In the genomic region with DNA sequence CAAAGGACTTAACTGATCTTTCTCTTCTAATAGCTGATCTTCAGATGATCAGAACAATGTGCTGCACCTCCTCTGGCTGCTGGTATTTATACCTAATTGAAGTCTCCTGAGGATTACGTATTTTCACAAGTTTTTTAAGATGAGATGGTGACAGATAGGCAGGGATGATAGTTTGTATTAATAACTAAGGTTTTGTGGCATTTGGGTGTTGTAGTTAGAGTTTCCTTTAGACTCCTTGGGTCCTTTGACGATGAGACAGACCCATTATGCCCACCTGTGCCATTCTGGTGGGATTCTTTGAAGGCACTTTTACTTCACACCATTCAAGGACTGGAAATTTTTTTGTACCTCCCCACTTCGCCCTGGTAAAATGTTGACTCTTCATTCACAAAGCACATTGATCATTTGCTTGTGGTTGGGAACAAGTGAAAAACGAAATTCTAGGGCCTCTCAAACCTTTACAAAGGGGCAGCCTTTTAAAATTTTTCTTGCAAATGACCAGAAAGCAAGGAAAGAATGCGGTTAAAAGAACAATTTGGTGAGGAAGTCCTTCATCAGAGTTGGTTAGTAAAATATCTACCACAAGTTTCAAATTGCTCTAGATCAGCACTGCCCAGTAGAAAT, we compare ENCODE assay signal across 15 cellular contexts. TPM values are rescaled to one million over a fixed set of nuclear protein-coding genes. Genes with fewer than 3 reads are reported as not detected.
DNase-seq lines count a peak whose midpoint lies in the region; ATAC-seq, FAIRE-seq and TF ChIP-seq lines count a peak whose summit lies in the region.
"Had no signal": no experiment of that assay in that cellular context is flagged by ENCODE, and none has a peak within 500 bp of the region (broad histone marks: within the 10 kb centered on the region; RNA-seq: fewer than 3 reads in every experiment).

A gene (minus strand): TSS at position 60 of the 624 bp plus-strand sequence. CDS start 125 bp downstream, outside the sequence.

- H3K27me3 Mint-ChIP-seq in activated CD8-positive, alpha-beta memory T cell treated with anti-CD3 and anti-CD28 coated beads, Interleukin-2, amount 10 ng/mL, durations not matched to agents 7 days and 5 days, result no peaks in the 10 kb centered on the region
- H3K27me3 Mint-ChIP-seq in T-cell, result no peaks in the 10 kb centered on the region
- no peaks in the 10 kb centered on the region for H3K27me3 Mint-ChIP-seq in glutamatergic neuron (ENCODE audit: unreplicated experiment)

- peak; percentile 74 for ATAC-seq in activated CD8-positive, alpha-beta memory T cell treated with anti-CD3 and anti-CD28 coated beads, Interleukin-2, amount 10 ng/mL, durations not matched to agents 7 days and 5 days
- peak; percentile 50 for ATAC-seq in HG02571 (IDR thresholded peaks at IDR 0.05; ENCODE audit: unreplicated experiment)
- peak; percentile 30 to 84 (median 58) for ATAC-seq in T-cell (replicated peaks in 1 of 4)
- ATAC-seq: left ventricle myocardium superior had no signal

- no peaks in the 10 kb centered on the region for H3K4me1 ChIP-seq in small intestine (ENCODE audit: control insufficient read depth in 2 of 2, insufficient read depth in 1 of 2, low read depth in 1 of 2, low read length in 1 of 2)

- H3K4me3 ChIP-seq in small intestine (ENCODE audit: low read depth in 1 of 2, low read length in 2 of 2), result no peak within 1 kb of the TSS

- no peaks in the 10 kb centered on the region for H3K36me3 ChIP-seq in small intestine (ENCODE audit: control insufficient read depth in 2 of 2, insufficient read depth in 2 of 2, low read length in 2 of 2)

- DNase-seq in activated CD8-positive, alpha-beta memory T cell treated with anti-CD3 and anti-CD28 coated beads, Interleukin-2, amount 10 ng/mL, durations not matched to agents 7 days and 5 days, result peak; percentile 58
- no peak for DNase-seq in activated CD8-positive, alpha-beta memory T cell treated with anti-CD3 and anti-CD28 coated beads, Interleukin-2, amount 50 U/mL, for 48 hours
- DNase-seq in T-cell, result peak in 12 of 34 experiments; percentile 1 to 34 (median 10)
- DNase-seq in small intestine, result peak; percentile 35
- DNase-seq in hippocampal formation (lab: John Stamatoyannopoulos, UW), result no peak
- no peak for DNase-seq in NCI-H226
- no peak for DNase-seq in glutamatergic neuron
- DNase-seq: cortex of kidney; foreskin fibroblast; left ventricle myocardium superior; NCI-H1105; stimulated activated CD4-positive, alpha-beta T cell treated with anti-CD3 and anti-CD28 coated beads, Interleukin-4, amount 100 ng/mL, for 1 hour had no signal

- H3K27ac ChIP-seq in small intestine (ENCODE audit: low read depth in 1 of 2, low read length in 1 of 2), result peak within 1 kb of the TSS in 1 of 2 donors; percentile 11

- POLR2A ChIA-PET in T-cell (lab: Charles Lee), result no interaction called here

- WGBS in small intestine, 3 donors, result 52 to 60% (median 54%) methylated on average over 5 of the region's 5 CpGs

- H3K9me3 Mint-ChIP-seq in activated CD8-positive, alpha-beta memory T cell treated with anti-CD3 and anti-CD28 coated beads, Interleukin-2, amount 10 ng/mL, durations not matched to agents 7 days and 5 days (ENCODE audit: low read depth), result no peaks in the 10 kb centered on the region
- H3K9me3 Mint-ChIP-seq in T-cell (no peaks in the 10 kb centered on the region), glutamatergic neuron (ENCODE audit: unreplicated experiment) (no peaks in the 10 kb centered on the region)

- peaks cover 72% of the 10 kb centered on the region for H3K4me1 Mint-ChIP-seq in activated CD8-positive, alpha-beta memory T cell treated with anti-CD3 and anti-CD28 coated beads, Interleukin-2, amount 10 ng/mL, durations not matched to agents 7 days and 5 days
- H3K4me1 Mint-ChIP-seq in T-cell, result peaks cover 8 to 46% (median 42%) of the 10 kb centered on the region in 3 donors
- no peaks in the 10 kb centered on the region for H3K4me1 Mint-ChIP-seq in glutamatergic neuron (ENCODE audit: low read depth, unreplicated experiment)

- no peak for TF ChIP-seq CTCF in glutamatergic neuron (IDR thresholded peaks at IDR 0.05; ENCODE audit: partially characterized antibody, unreplicated experiment)

- CTCF ChIA-PET in activated CD8-positive, alpha-beta memory T cell treated with anti-CD3 and anti-CD28 coated beads, Interleukin-2, amount 10 ng/mL, durations not matched to agents 7 days and 5 days (lab: Charles Lee), result interaction anchor here (1.4 to 7.8 kb wide), 6 partner anchors 42 to 158 kb away, joined by 3 to 207 read pairs (median 16); no protein-coding TSS in a partner anchor
- CTCF ChIA-PET in T-cell (lab: Charles Lee), result interaction anchor here in 1 of 2 donors (0.7 to 3.3 kb wide), 6 partner anchors 14 to 119 kb away, joined by 3 to 41 read pairs (median 10); no protein-coding TSS in a partner anchor

- FAIRE-seq in small intestine (lab: Jason Lieb, UNC), result no peak

- H3K4me3 Mint-ChIP-seq in activated CD8-positive, alpha-beta memory T cell treated with anti-CD3 and anti-CD28 coated beads, Interleukin-2, amount 10 ng/mL, durations not matched to agents 7 days and 5 days, result peak within 1 kb of the TSS; percentile 88
- H3K4me3 Mint-ChIP-seq in T-cell (peak within 1 kb of the TSS; percentile 43 to 67 (median 58)), glutamatergic neuron (ENCODE audit: unreplicated experiment) (no peak within 1 kb of the TSS)

- no peaks in the 10 kb centered on the region for H3K27me3 ChIP-seq in small intestine (ENCODE audit: control insufficient read depth in 2 of 2, insufficient read depth in 2 of 2, low read length in 2 of 2)

- peaks cover 37% of the 10 kb centered on the region for H3K36me3 Mint-ChIP-seq in activated CD8-positive, alpha-beta memory T cell treated with anti-CD3 and anti-CD28 coated beads, Interleukin-2, amount 10 ng/mL, durations not matched to agents 7 days and 5 days
- no peaks in the 10 kb centered on the region for H3K36me3 Mint-ChIP-seq in T-cell
- no peaks in the 10 kb centered on the region for H3K36me3 Mint-ChIP-seq in glutamatergic neuron (ENCODE audit: unreplicated experiment)

- H3K27ac Mint-ChIP-seq in activated CD8-positive, alpha-beta memory T cell treated with anti-CD3 and anti-CD28 coated beads, Interleukin-2, amount 10 ng/mL, durations not matched to agents 7 days and 5 days, result peak within 1 kb of the TSS; percentile 82
- H3K27ac Mint-ChIP-seq in T-cell, result peak within 1 kb of the TSS; percentile 65
- H3K27ac Mint-ChIP-seq in glutamatergic neuron (ENCODE audit: unreplicated experiment), result no peak within 1 kb of the TSS

- H3K9me3 ChIP-seq in small intestine (ENCODE audit: control insufficient read depth, low read depth), result no peaks in the 10 kb centered on the region

RNA-seq across cellular contexts. Expression of the gene that starts here (rescaled TPM):
- 100 to 1,000 TPM in 1 of 2 experiments, 10 to 100 TPM in 1; 25.7 to 117 TPM for total RNA-seq in activated CD8-positive, alpha-beta memory T cell treated with anti-CD3 and anti-CD28 coated beads, Interleukin-2, amount 10 ng/mL, durations not matched to agents 7 days and 5 days
- 10 to 100 TPM in 2 of 5 donors, 1 to 10 TPM in 2, under 1 TPM in 1; 0.53 to 11.8 (median 1.6) TPM for total RNA-seq in T-cell
- polyA plus RNA-seq in small intestine, result not detected
- total RNA-seq in glutamatergic neuron (ENCODE audit: unreplicated experiment), result not detected
- total RNA-seq: left ventricle myocardium superior, osteoblast, temporal lobe had no signal

Comparison
In these comparisons a context has a peak if more than half of its experiments do, and no peak if none do; other contexts are left out.
1. Peak in DNase-seq in small intestine; RNA of the gene not detected or under 1 TPM.